14 cellular contexts compared by ENCODE assay signal in genomic region chr4:113961322-113961698, GRCh38. TPM values are rescaled to one million over a fixed set of nuclear protein-coding genes. Genes with fewer than 3 reads are reported as not detected.
DNase-seq lines count a peak whose midpoint lies in the region; ATAC-seq, FAIRE-seq and TF ChIP-seq lines count a peak whose summit lies in the region.
"Had no signal": no experiment of that assay in that cellular context is flagged by ENCODE, and none has a peak within 500 bp of the region (broad histone marks: within the 10 kb centered on the region; RNA-seq: fewer than 3 reads in every experiment).

No MANE protein-coding gene starts in this region.

- no peaks in the 10 kb centered on the region for H3K27me3 ChIP-seq in esophagus muscularis mucosa
- H3K27me3 ChIP-seq: gastrocnemius medialis had no signal

- no peak for TF ChIP-seq EP300 in esophagus muscularis mucosa (IDR thresholded peaks at IDR 0.05)

- H3K27me3 Mint-ChIP-seq in osteocyte (ENCODE audit: unreplicated experiment), result no peaks in the 10 kb centered on the region
- H3K27me3 Mint-ChIP-seq in endothelial cell (ENCODE audit: unreplicated experiment), result no peaks in the 10 kb centered on the region

- WGBS in esophagus muscularis mucosa, result 20% methylated on average over 1 of the region's 1 CpG

- H3K4me1 Mint-ChIP-seq in osteocyte (ENCODE audit: unreplicated experiment) (peaks cover 91% of the 10 kb centered on the region), endothelial cell (ENCODE audit: unreplicated experiment) (peaks cover 12% of the 10 kb centered on the region)
- H3K4me1 Mint-ChIP-seq: activated naive CD8-positive, alpha-beta T cell treated with anti-CD3 and anti-CD28 coated beads, Interleukin-2, amount 10 ng/mL, durations not matched to agents 7 days and 5 days had no signal

- ATAC-seq in stimulated activated naive CD8-positive, alpha-beta T cell treated with anti-CD3 and anti-CD28 coated beads, Interleukin-15, Interleukin-2, amounts not matched to agents 100 U/mL and 50 U/mL, for 24 hours, result no peak
- ATAC-seq in GM19467 (IDR thresholded peaks at IDR 0.05; ENCODE audit: unreplicated experiment), result no peak
- ATAC-seq: gastrocnemius medialis, GM12878 had no signal

- no peaks in the 10 kb centered on the region for H3K36me3 ChIP-seq in esophagus muscularis mucosa
- H3K36me3 ChIP-seq: gastrocnemius medialis had no signal

- H3K4me3 ChIP-seq in esophagus muscularis mucosa, result no peak overlapping the region
- H3K4me3 ChIP-seq: gastrocnemius medialis, GM12878 had no signal

- TF ChIP-seq CTCF in esophagus muscularis mucosa (IDR thresholded peaks at IDR 0.05), result no peak
- no peak for TF ChIP-seq CTCF in osteocyte (IDR thresholded peaks at IDR 0.05)
- no peak for TF ChIP-seq CTCF in endothelial cell (IDR thresholded peaks at IDR 0.05; ENCODE audit: unreplicated experiment)

- H3K36me3 Mint-ChIP-seq in osteocyte (ENCODE audit: unreplicated experiment) (peaks cover 17% of the 10 kb centered on the region), endothelial cell (ENCODE audit: low read depth, unreplicated experiment) (peaks cover 6% of the 10 kb centered on the region)

- H3K27ac ChIP-seq in esophagus muscularis mucosa (replicated peaks in 1 of 4), result peak overlapping the region; percentile 50 to 76 (median 66)
- H3K27ac ChIP-seq: gastrocnemius medialis had no signal

- H3K9me3 ChIP-seq in esophagus muscularis mucosa, result no peaks in the 10 kb centered on the region
- H3K9me3 ChIP-seq: gastrocnemius medialis had no signal

- H3K4me1 ChIP-seq in esophagus muscularis mucosa, result peaks cover 0 to 67% (median 59%) of the 10 kb centered on the region in 4 donors

- no peak for FAIRE-seq in RCC 7860 (lab: Jason Lieb, UNC)
- FAIRE-seq: urothelium cell line had no signal

- peak; percentile 56 for DNase-seq in HCEC 1CT
- DNase-seq in RCC 7860 (ENCODE audit: low spot score), result peak; percentile 48
- no peak for DNase-seq in esophagus muscularis mucosa (ENCODE audit: extremely low spot score)
- no peak for DNase-seq in osteocyte (ENCODE audit: extremely low spot score, unreplicated experiment)
- no peak for DNase-seq in stimulated activated naive CD8-positive, alpha-beta T cell treated with anti-CD3 and anti-CD28 coated beads, Interleukin-15, Interleukin-2, amounts not matched to agents 100 U/mL and 50 U/mL, for 24 hours
- DNase-seq in MV-4-11 (lab: John Stamatoyannopoulos, UW), result no peak
- DNase-seq in endothelial cell (ENCODE audit: low spot score), result no peak
- DNase-seq: activated naive CD8-positive, alpha-beta T cell treated with anti-CD3 and anti-CD28 coated beads, Interleukin-2, amount 10 ng/mL, durations not matched to agents 7 days and 5 days; gastrocnemius medialis; mesendoderm; MM.1S had no signal

- H3K27ac Mint-ChIP-seq in osteocyte (ENCODE audit: unreplicated experiment) (peak overlapping the region; percentile 94), endothelial cell (ENCODE audit: unreplicated experiment) (no peak overlapping the region)
- H3K27ac Mint-ChIP-seq: activated naive CD8-positive, alpha-beta T cell treated with anti-CD3 and anti-CD28 coated beads, Interleukin-2, amount 10 ng/mL, durations not matched to agents 7 days and 5 days had no signal

- H3K9me3 Mint-ChIP-seq in osteocyte (ENCODE audit: unreplicated experiment), result peaks cover 2% of the 10 kb centered on the region
- no peaks in the 10 kb centered on the region for H3K9me3 Mint-ChIP-seq in endothelial cell (ENCODE audit: unreplicated experiment)

- intact Hi-C loops in esophagus muscularis mucosa (cut with DNase I), result loop anchor here (10.0 kb wide), 1 partner anchor 497 kb away; no protein-coding TSS in a partner anchor

- H3K4me3 Mint-ChIP-seq in osteocyte (ENCODE audit: unreplicated experiment) (peak overlapping the region; percentile 1), endothelial cell (ENCODE audit: unreplicated experiment) (no peak overlapping the region)
- H3K4me3 Mint-ChIP-seq: activated naive CD8-positive, alpha-beta T cell treated with anti-CD3 and anti-CD28 coated beads, Interleukin-2, amount 10 ng/mL, durations not matched to agents 7 days and 5 days had no signal

- TF ChIP-seq POLR2A in esophagus muscularis mucosa (IDR thresholded peaks at IDR 0.05; ENCODE audit: low read depth), result no peak

RNA-seq across cellular contexts. Expression of gene ARSJ, which starts 18.1 kb away (rescaled TPM):
- total RNA-seq in esophagus muscularis mucosa, result 10 to 100 TPM; 18.1 to 26.0 (median 21.2) TPM
- total RNA-seq in osteocyte, result 61.7 and 63.3 TPM in 2 replicates
- total RNA-seq in endothelial cell (ENCODE audit: unreplicated experiment), result 11.2 TPM

Comparison
In these comparisons a context has a peak if more than half of its experiments do, and no peak if none do; other contexts are left out.
1. DNase-seq: peak in HCEC 1CT (single experiment) and RCC 7860 (single experiment); none in esophagus muscularis mucosa (single experiment), osteocyte (single experiment), stimulated activated naive CD8-positive, alpha-beta T cell treated with anti-CD3 and anti-CD28 coated beads, Interleukin-15, Interleukin-2, amounts not matched to agents 100 U/mL and 50 U/mL, for 24 hours (single experiment), MV-4-11 (single experiment) and endothelial cell (single experiment).